ENCODE assay signal across 8 cellular contexts in genomic region chr10:47558109-47558508, GRCh38. TPM values are rescaled to one million over a fixed set of nuclear protein-coding genes. Genes with fewer than 3 reads are reported as not detected.
DNase-seq lines count a peak whose midpoint lies in the region; ATAC-seq and TF ChIP-seq lines count a peak whose summit lies in the region.
"Not testable (repeated sequence)": the region's sequence is repeated elsewhere in the genome, so short reads cannot be mapped to it uniquely, and the experiment has no call there.

No MANE protein-coding gene starts in this region.

- peaks cover 36% of the 10 kb centered on the region for H3K4me1 Mint-ChIP-seq in Calu3 (ENCODE audit: low read depth, unreplicated experiment)
- not testable (repeated sequence) for H3K4me1 Mint-ChIP-seq in MCF 10A (ENCODE audit: insufficient read depth, unreplicated experiment)

- H3K27ac Mint-ChIP-seq in Calu3 (ENCODE audit: unreplicated experiment): peak overlapping the region; percentile 91
- peak overlapping the region; percentile 84 for H3K27ac Mint-ChIP-seq in MCF 10A (ENCODE audit: low read depth, unreplicated experiment)

- H3K9me3 ChIP-seq in SK-N-SH; skeletal muscle satellite cell (replicated peaks; ENCODE audit: low read length): not testable (repeated sequence)

- not testable (repeated sequence) for H3K4me1 ChIP-seq in SK-N-SH (ENCODE audit: control insufficient read depth in 1 of 2, insufficient read depth in 2 of 2, low read depth in 1 of 2, low read length in 1 of 2)
- peaks cover 19% of the 10 kb centered on the region for H3K4me1 ChIP-seq in skeletal muscle satellite cell (ENCODE audit: control insufficient read depth, insufficient read depth, low read length)

- TF ChIP-seq EP300 in SK-N-SH (IDR thresholded peaks at IDR 0.05; ENCODE audit: borderline replicate concordance in 1 of 2, low read depth in 1 of 2, low read length in 1 of 2): not testable (repeated sequence)

- CTCF ChIA-PET in Calu3 (lab: Charles Lee) (interaction anchor here (0.6 kb wide), 1 partner anchor 204 kb away, joined by 3 read pairs; no protein-coding TSS in a partner anchor), MCF 10A (lab: Yijun Ruan, JAX) (interaction anchor here (0.6 kb wide), 1 partner anchor 511 kb away, joined by 3 read pairs; no protein-coding TSS in a partner anchor)
- CTCF ChIA-PET in SK-N-SH (lab: Yijun Ruan, JAX): not testable (repeated sequence)

- BruUV-seq in Calu3 (replicated peaks; lab: Mats Ljungman, UMichigan); MCF 10A (replicated peaks; lab: Mats Ljungman, UMichigan): not testable (repeated sequence)

- TF ChIP-seq CTCF in 22Rv1 (IDR thresholded peaks at IDR 0.05); Calu3 (IDR thresholded peaks at IDR 0.05; ENCODE audit: unreplicated experiment); SK-N-SH (IDR thresholded peaks at IDR 0.05); MCF 10A (IDR thresholded peaks at IDR 0.05; ENCODE audit: unreplicated experiment): not testable (repeated sequence)

- H3K79me2 ChIP-seq in SK-N-SH (ENCODE audit: insufficient read depth): not testable (repeated sequence)

- H3K27ac ChIP-seq in 22Rv1: peak overlapping the region; percentile 88
- H3K27ac ChIP-seq in SK-N-SH (ENCODE audit: low read depth in 2 of 2, low read length in 1 of 2): peak overlapping the region in 1 of 2 experiments; percentile 78; a peak in 3 of 4 replicates

- H2AFZ ChIP-seq in SK-N-SH (ENCODE audit: low read depth): not testable (repeated sequence)

- not testable (repeated sequence) for H3K4me3 ChIP-seq in SK-N-SH (ENCODE audit: low read depth in 2 of 2, low read length in 1 of 2); skeletal muscle satellite cell (ENCODE audit: low read length)

- intact Hi-C loops in Calu3 (cut with micrococcal nuclease; ENCODE audit: unreplicated experiment); MCF 10A (cut with micrococcal nuclease): not testable (repeated sequence)

- H3K27me3 ChIP-seq in SK-N-SH (ENCODE audit: insufficient read depth); skeletal muscle satellite cell (ENCODE audit: control insufficient read depth, insufficient read depth, low read length): not testable (repeated sequence)

- TF ChIP-seq RAD21 in SK-N-SH (IDR thresholded peaks at IDR 0.05; ENCODE audit: low read length): not testable (repeated sequence)

- H4K20me1 ChIP-seq in SK-N-SH (ENCODE audit: insufficient read depth): not testable (repeated sequence)

- POLR2A ChIA-PET in SK-N-SH (lab: Yijun Ruan, JAX); MCF 10A (lab: Yijun Ruan, JAX): not testable (repeated sequence)

- H3K4me3 Mint-ChIP-seq in Calu3 (ENCODE audit: low read depth, unreplicated experiment); MCF 10A (ENCODE audit: unreplicated experiment): not testable (repeated sequence)

- not testable (repeated sequence) for H3K9me2 ChIP-seq in SK-N-SH

- H3K36me3 Mint-ChIP-seq in Calu3 (ENCODE audit: insufficient read depth, unreplicated experiment); MCF 10A (ENCODE audit: insufficient read depth, unreplicated experiment): not testable (repeated sequence)

- not testable (repeated sequence) for H3F3A ChIP-seq in SK-N-SH (replicated peaks; ENCODE audit: insufficient read depth)

- not testable (repeated sequence) for H3K36me3 ChIP-seq in SK-N-SH (replicated peaks in 1 of 2; ENCODE audit: control insufficient read depth in 1 of 2, insufficient read depth in 2 of 2, low read length in 1 of 2); skeletal muscle satellite cell (ENCODE audit: insufficient read depth, low read length)

- peak; percentile 27 for ATAC-seq in left lobe of liver

- H3K9me3 Mint-ChIP-seq in Calu3 (ENCODE audit: low read depth, unreplicated experiment); MCF 10A (ENCODE audit: unreplicated experiment): not testable (repeated sequence)

- 70% methylated on average over 5 of the region's 5 CpGs for whole genome bisulfite sequencing in SK-N-SH (ENCODE audit: low lambda C conversion rate)

- H3K4me2 ChIP-seq in SK-N-SH (0 out of 2 replicates have a peak overlapping the region, but pooled peaks have one; percentile 10), skeletal muscle satellite cell (ENCODE audit: low read length) (peak overlapping the region; percentile 62)

- H3K9ac ChIP-seq in SK-N-SH (peak overlapping the region; percentile 42), skeletal muscle satellite cell (ENCODE audit: low read depth, low read length) (peak overlapping the region; percentile 64)

- DNase-seq in Calu3; SK-N-SH; MCF 10A (ENCODE audit: unreplicated experiment): not testable (repeated sequence)
- peak; percentile 1 for DNase-seq in HPDE6-E6E7 (ENCODE audit: extremely low spot score)
- DNase-seq in fibroblast of gingiva (ENCODE audit: low read depth): peak; percentile 57
- peak; percentile 64 for DNase-seq in left lobe of liver (ENCODE audit: low spot score)

- not testable (repeated sequence) for H3K27me3 Mint-ChIP-seq in Calu3 (ENCODE audit: unreplicated experiment); MCF 10A (ENCODE audit: insufficient read depth, unreplicated experiment)

RNA-seq across cellular contexts. Expression of gene AGAP9, which starts 34.7 kb away (rescaled TPM):
- total RNA-seq in Calu3 (2022) (17.6 and 19.3 TPM in 2 replicates), MCF 10A (2022) (15.6 and 16.3 TPM in 2 replicates), left lobe of liver (14.8 TPM)
- polyA plus RNA-seq in SK-N-SH (2012; rRNA removed): 9.1 and 9.9 TPM in 2 replicates
- polyA plus RNA-seq in SK-N-SH (2012; cell fraction: cytosol; rRNA removed): 1.9 and 2.7 TPM in 2 replicates
- 84.7 and 92.0 TPM in 2 replicates for polyA plus RNA-seq in SK-N-SH (2012; cell fraction: nucleus; rRNA removed)
- 3.7 and 4.1 TPM in 2 replicates for total RNA-seq in skeletal muscle satellite cell (2012; rRNA removed)
